ENCODE assay signal across 9 cellular contexts in genomic region chr7:69739906-69740545, GRCh38.
DNase-seq lines count a peak whose midpoint lies in the region; ATAC-seq and TF ChIP-seq lines count a peak whose summit lies in the region.
"Had no signal": no experiment of that assay in that cellular context is flagged by ENCODE, and none has a peak within 500 bp of the region (broad histone marks: within the 10 kb centered on the region; RNA-seq: fewer than 3 reads in every experiment).

No MANE protein-coding gene starts in this region.

- H3K4me3 ChIP-seq in WERI-Rb-1 (ENCODE audit: low read depth, low read length) (peak overlapping the region; percentile 23), mesodermal cell (ENCODE audit: extremely low read depth, insufficient read depth, low read length, poor library complexity, severe bottlenecking) (no peak overlapping the region)
- H3K4me3 ChIP-seq: thoracic aorta had no signal

- peaks cover 0 to 1% of the 10 kb centered on the region in 2 donors for H3K36me3 Mint-ChIP-seq in activated T-cell treated with anti-CD3 and anti-CD28 coated beads, Interleukin-2, amount 50 U/mL, for 72 hours (ENCODE audit: insufficient read depth in 2 of 2)
- no peaks in the 10 kb centered on the region for H3K36me3 Mint-ChIP-seq in activated T-cell treated with anti-CD3 and anti-CD28 coated beads, Interleukin-2, amount 50 U/mL, for 24 hours (ENCODE audit: low read depth)
- no peaks in the 10 kb centered on the region for H3K36me3 Mint-ChIP-seq in activated CD8-positive, alpha-beta T cell treated with anti-CD3 and anti-CD28 coated beads, Interleukin-2, amount 10 ng/mL, durations not matched to agents 7 days and 5 days (ENCODE audit: low read depth)

- CTCF ChIA-PET in activated CD8-positive, alpha-beta T cell treated with anti-CD3 and anti-CD28 coated beads, Interleukin-2, amount 10 ng/mL, durations not matched to agents 7 days and 5 days (lab: Charles Lee) = no interaction called here

- H3K27ac Mint-ChIP-seq in activated T-cell treated with anti-CD3 and anti-CD28 coated beads, Interleukin-2, amount 50 U/mL, for 72 hours = no peak overlapping the region
- H3K27ac Mint-ChIP-seq in activated T-cell treated with anti-CD3 and anti-CD28 coated beads, Interleukin-2, amount 50 U/mL, for 24 hours = no peak overlapping the region
- H3K27ac Mint-ChIP-seq in activated CD8-positive, alpha-beta T cell treated with anti-CD3 and anti-CD28 coated beads, Interleukin-2, amount 10 ng/mL, durations not matched to agents 7 days and 5 days = no peak overlapping the region

- H3K27ac ChIP-seq in WERI-Rb-1 = peak overlapping the region; percentile 49
- peak overlapping the region; percentile 43 for H3K27ac ChIP-seq in mesodermal cell (ENCODE audit: low read depth, low read length, severe bottlenecking)
- H3K27ac ChIP-seq: thoracic aorta had no signal

- peak in 1 of 2 donors; percentile 1 for DNase-seq in activated T-cell treated with anti-CD3 and anti-CD28 coated beads, Interleukin-2, amount 50 U/mL, for 72 hours
- no peak for DNase-seq in activated T-cell treated with anti-CD3 and anti-CD28 coated beads, Interleukin-2, amount 50 U/mL, for 24 hours
- DNase-seq in WERI-Rb-1 (peak; percentile 34), NCI-H2107 treated with DMSO at 0.1 percent for 48 hours (lab: John Stamatoyannopoulos, UW; ENCODE audit: unreplicated experiment) (no peak), ecto neural progenitor cell (ENCODE audit: low spot score) (no peak)
- DNase-seq in activated CD8-positive, alpha-beta T cell treated with anti-CD3 and anti-CD28 coated beads, Interleukin-2, amount 10 ng/mL, durations not matched to agents 7 days and 5 days = no peak

- peaks cover 39% of the 10 kb centered on the region for H3K4me1 ChIP-seq in mesodermal cell (ENCODE audit: control insufficient read depth, insufficient read depth, low read length, poor library complexity, severe bottlenecking)

- peaks cover 22% of the 10 kb centered on the region for H3K4me1 Mint-ChIP-seq in activated T-cell treated with anti-CD3 and anti-CD28 coated beads, Interleukin-2, amount 50 U/mL, for 72 hours (ENCODE audit: low read depth)
- peaks cover 21% of the 10 kb centered on the region for H3K4me1 Mint-ChIP-seq in activated T-cell treated with anti-CD3 and anti-CD28 coated beads, Interleukin-2, amount 50 U/mL, for 24 hours (ENCODE audit: low read depth)
- no peaks in the 10 kb centered on the region for H3K4me1 Mint-ChIP-seq in activated CD8-positive, alpha-beta T cell treated with anti-CD3 and anti-CD28 coated beads, Interleukin-2, amount 10 ng/mL, durations not matched to agents 7 days and 5 days (ENCODE audit: low read depth)

- TF ChIP-seq CTCF in WERI-Rb-1 (IDR thresholded peaks at IDR 0.05; ENCODE audit: low read depth, low read length) = no peak

- no peaks in the 10 kb centered on the region for H3K36me3 ChIP-seq in WERI-Rb-1
- no peaks in the 10 kb centered on the region for H3K36me3 ChIP-seq in mesodermal cell (ENCODE audit: control insufficient read depth, insufficient read depth, low read length)
- H3K36me3 ChIP-seq: thoracic aorta had no signal

- no peaks in the 10 kb centered on the region for H3K27me3 ChIP-seq in WERI-Rb-1 (ENCODE audit: insufficient read depth, low read depth, severe bottlenecking)

- POLR2A ChIA-PET in activated CD8-positive, alpha-beta T cell treated with anti-CD3 and anti-CD28 coated beads, Interleukin-2, amount 10 ng/mL, durations not matched to agents 7 days and 5 days (lab: Charles Lee) = no interaction called here

- 76 to 90% methylated on average over 4 of the region's 4 CpGs for WGBS in mesodermal cell (ENCODE audit: insufficient coverage in 2 of 2), 2 experiments

- peak overlapping the region in 1 of 2 donors; percentile 9 for H3K4me3 Mint-ChIP-seq in activated T-cell treated with anti-CD3 and anti-CD28 coated beads, Interleukin-2, amount 50 U/mL, for 72 hours
- H3K4me3 Mint-ChIP-seq in activated T-cell treated with anti-CD3 and anti-CD28 coated beads, Interleukin-2, amount 50 U/mL, for 24 hours = no peak overlapping the region
- H3K4me3 Mint-ChIP-seq in activated CD8-positive, alpha-beta T cell treated with anti-CD3 and anti-CD28 coated beads, Interleukin-2, amount 10 ng/mL, durations not matched to agents 7 days and 5 days = no peak overlapping the region

- H3K9me3 ChIP-seq in WERI-Rb-1 (ENCODE audit: severe bottlenecking) (no peaks in the 10 kb centered on the region), mesodermal cell (ENCODE audit: control insufficient read depth, low read length) (no peaks in the 10 kb centered on the region)
- H3K9me3 ChIP-seq: thoracic aorta had no signal

- peaks cover 24% of the 10 kb centered on the region for H3K27me3 Mint-ChIP-seq in activated T-cell treated with anti-CD3 and anti-CD28 coated beads, Interleukin-2, amount 50 U/mL, for 72 hours (ENCODE audit: low read depth)
- peaks cover 16% of the 10 kb centered on the region for H3K27me3 Mint-ChIP-seq in activated T-cell treated with anti-CD3 and anti-CD28 coated beads, Interleukin-2, amount 50 U/mL, for 24 hours
- no peaks in the 10 kb centered on the region for H3K27me3 Mint-ChIP-seq in activated CD8-positive, alpha-beta T cell treated with anti-CD3 and anti-CD28 coated beads, Interleukin-2, amount 10 ng/mL, durations not matched to agents 7 days and 5 days (ENCODE audit: low read depth)

- H3K9me3 Mint-ChIP-seq in activated T-cell treated with anti-CD3 and anti-CD28 coated beads, Interleukin-2, amount 50 U/mL, for 72 hours = no peaks in the 10 kb centered on the region
- no peaks in the 10 kb centered on the region for H3K9me3 Mint-ChIP-seq in activated T-cell treated with anti-CD3 and anti-CD28 coated beads, Interleukin-2, amount 50 U/mL, for 24 hours
- no peaks in the 10 kb centered on the region for H3K9me3 Mint-ChIP-seq in activated CD8-positive, alpha-beta T cell treated with anti-CD3 and anti-CD28 coated beads, Interleukin-2, amount 10 ng/mL, durations not matched to agents 7 days and 5 days (ENCODE audit: insufficient read depth)

- ATAC-seq in activated T-cell treated with anti-CD3 and anti-CD28 coated beads, Interleukin-2, amount 50 U/mL, for 72 hours (replicated peaks in 1 of 2) = peak; percentile 34 to 47
- peak; percentile 49 for ATAC-seq in HG03064 (IDR thresholded peaks at IDR 0.05; ENCODE audit: low read depth, unreplicated experiment)
- ATAC-seq in activated CD8-positive, alpha-beta T cell treated with anti-CD3 and anti-CD28 coated beads, Interleukin-2, amount 10 ng/mL, durations not matched to agents 7 days and 5 days = no peak
